In the genomic region with DNA sequence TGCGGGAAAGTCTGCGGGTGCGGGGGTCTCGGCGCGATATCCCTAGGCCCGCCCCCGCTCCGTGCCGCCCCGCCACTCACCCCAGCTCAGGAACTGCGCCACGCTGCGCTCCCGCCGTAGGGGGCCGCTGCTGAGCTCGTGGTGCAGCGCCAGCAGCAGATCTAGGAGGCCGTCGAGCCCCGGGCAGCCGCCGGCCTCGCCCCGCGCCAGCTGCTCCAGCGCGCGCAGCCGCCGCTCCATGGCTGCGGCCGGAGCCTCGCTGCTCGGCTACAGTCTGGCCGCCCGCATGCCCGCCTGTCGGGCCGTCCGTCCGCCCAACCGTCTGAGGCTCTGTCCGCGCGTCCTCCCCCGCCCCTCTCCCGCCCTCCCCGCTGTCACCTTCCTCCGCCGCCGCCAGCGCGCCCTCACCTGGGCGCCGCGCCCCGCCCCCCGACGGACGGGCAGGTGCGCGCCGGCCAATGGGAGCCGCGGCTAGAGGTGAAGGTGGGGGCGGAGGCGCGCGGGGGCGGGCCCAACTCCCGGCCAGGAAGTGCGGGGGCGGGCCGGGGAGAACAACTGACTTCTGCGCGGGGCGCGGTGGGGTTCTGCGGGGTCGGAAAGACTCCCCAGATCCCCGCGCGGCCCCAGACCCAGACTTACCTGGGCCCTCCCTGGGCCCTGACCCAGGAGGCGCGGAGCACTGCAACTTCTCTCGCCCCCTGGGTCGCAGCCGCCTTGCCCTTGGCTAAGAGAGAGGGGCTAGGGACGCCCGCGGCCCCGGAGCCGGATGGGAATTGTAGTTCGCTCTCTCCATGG, we compare ENCODE assay signal across 7 cellular contexts. TPM values are rescaled to one million over a fixed set of nuclear protein-coding genes. Genes with fewer than 3 reads are reported as not detected.
A peak's percentile ranks its signal among the peaks of the same experiment; 100 is the strongest.
DNase-seq lines count a peak whose midpoint lies in the region; ATAC-seq, FAIRE-seq and TF ChIP-seq lines count a peak whose summit lies in the region.

A gene with protein sequence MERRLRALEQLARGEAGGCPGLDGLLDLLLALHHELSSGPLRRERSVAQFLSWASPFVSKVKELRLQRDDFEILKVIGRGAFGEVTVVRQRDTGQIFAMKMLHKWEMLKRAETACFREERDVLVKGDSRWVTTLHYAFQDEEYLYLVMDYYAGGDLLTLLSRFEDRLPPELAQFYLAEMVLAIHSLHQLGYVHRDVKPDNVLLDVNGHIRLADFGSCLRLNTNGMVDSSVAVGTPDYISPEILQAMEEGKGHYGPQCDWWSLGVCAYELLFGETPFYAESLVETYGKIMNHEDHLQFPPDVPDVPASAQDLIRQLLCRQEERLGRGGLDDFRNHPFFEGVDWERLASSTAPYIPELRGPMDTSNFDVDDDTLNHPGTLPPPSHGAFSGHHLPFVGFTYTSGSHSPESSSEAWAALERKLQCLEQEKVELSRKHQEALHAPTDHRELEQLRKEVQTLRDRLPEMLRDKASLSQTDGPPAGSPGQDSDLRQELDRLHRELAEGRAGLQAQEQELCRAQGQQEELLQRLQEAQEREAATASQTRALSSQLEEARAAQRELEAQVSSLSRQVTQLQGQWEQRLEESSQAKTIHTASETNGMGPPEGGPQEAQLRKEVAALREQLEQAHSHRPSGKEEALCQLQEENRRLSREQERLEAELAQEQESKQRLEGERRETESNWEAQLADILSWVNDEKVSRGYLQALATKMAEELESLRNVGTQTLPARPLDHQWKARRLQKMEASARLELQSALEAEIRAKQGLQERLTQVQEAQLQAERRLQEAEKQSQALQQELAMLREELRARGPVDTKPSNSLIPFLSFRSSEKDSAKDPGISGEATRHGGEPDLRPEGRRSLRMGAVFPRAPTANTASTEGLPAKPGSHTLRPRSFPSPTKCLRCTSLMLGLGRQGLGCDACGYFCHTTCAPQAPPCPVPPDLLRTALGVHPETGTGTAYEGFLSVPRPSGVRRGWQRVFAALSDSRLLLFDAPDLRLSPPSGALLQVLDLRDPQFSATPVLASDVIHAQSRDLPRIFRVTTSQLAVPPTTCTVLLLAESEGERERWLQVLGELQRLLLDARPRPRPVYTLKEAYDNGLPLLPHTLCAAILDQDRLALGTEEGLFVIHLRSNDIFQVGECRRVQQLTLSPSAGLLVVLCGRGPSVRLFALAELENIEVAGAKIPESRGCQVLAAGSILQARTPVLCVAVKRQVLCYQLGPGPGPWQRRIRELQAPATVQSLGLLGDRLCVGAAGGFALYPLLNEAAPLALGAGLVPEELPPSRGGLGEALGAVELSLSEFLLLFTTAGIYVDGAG (N-terminal part only) (minus strand): TSS at position 324 of the 795 bp plus-strand sequence. CDS start 84 bp downstream, at position 240.

- 2% methylated on average over 96 of the region's 96 CpGs for WGBS in right cardiac atrium

- ATAC-seq in right cardiac atrium, result peak; percentile 47 to 54

- H3K79me2 ChIP-seq in astrocyte (ENCODE audit: insufficient read depth, low read length), result no peaks in the 10 kb centered on the region

- H3K4me1 Mint-ChIP-seq in astrocyte (ENCODE audit: low read depth, unreplicated experiment), result peaks cover 5% of the 10 kb centered on the region

- peaks cover 5% of the 10 kb centered on the region for H3K4me1 ChIP-seq in astrocyte (ENCODE audit: insufficient read depth, low read length)
- peaks cover 8% of the 10 kb centered on the region for H3K4me1 ChIP-seq in right cardiac atrium (ENCODE audit: control insufficient read depth, insufficient read depth, low read length)

- FAIRE-seq in astrocyte (lab: Jason Lieb, UNC), result no peak

- DNase-seq in NCI-H1105 (lab: John Stamatoyannopoulos, UW), result peak; percentile 91
- DNase-seq in SW480 (ENCODE audit: low spot score), result peak; percentile 85
- DNase-seq in astrocyte (ENCODE audit: low read depth), result no peak
- DNase-seq in right cardiac atrium, result peak; percentile 69 to 88 (median 87)
- no peak for DNase-seq in skeletal muscle cell (ENCODE audit: low read depth)
- DNase-seq in HK-2 (ENCODE audit: unreplicated experiment), result no peak

- intact Hi-C loops in right cardiac atrium (cut with DNase I), result loop anchor here (2.0 to 10.0 kb wide), 3 partner anchors 48 to 270 kb away; partner anchors contain the start of genes TM7SF2 (in 1 of the 4) and ZNHIT2 (in 1 of the 4)

- peak within 1 kb of the TSS; percentile 57 for H3K4me2 ChIP-seq in astrocyte (ENCODE audit: low read length)

- no peaks in the 10 kb centered on the region for H4K20me1 ChIP-seq in astrocyte (ENCODE audit: insufficient read depth, low read length)

- H3K27me3 ChIP-seq in astrocyte (ENCODE audit: insufficient read depth, low read length) (no peaks in the 10 kb centered on the region), right cardiac atrium (ENCODE audit: control insufficient read depth, insufficient read depth) (no peaks in the 10 kb centered on the region)

- no peaks in the 10 kb centered on the region for H3K36me3 Mint-ChIP-seq in astrocyte (ENCODE audit: low read depth, unreplicated experiment)

- H3K4me3 Mint-ChIP-seq in astrocyte (ENCODE audit: unreplicated experiment), result peak within 1 kb of the TSS; percentile 84

- no peaks in the 10 kb centered on the region for H3K9me3 Mint-ChIP-seq in astrocyte (ENCODE audit: unreplicated experiment)

- H3K9me3 ChIP-seq in astrocyte (ENCODE audit: insufficient read depth, low read depth, low read length) (no peaks in the 10 kb centered on the region), right cardiac atrium (ENCODE audit: control insufficient read depth, low read length) (no peaks in the 10 kb centered on the region)

- H3K4me3 ChIP-seq in GM12875 (ENCODE audit: low read depth, low read length) (peak within 1 kb of the TSS; percentile 45), astrocyte (ENCODE audit: insufficient read depth, low read depth, low read length) (no peak within 1 kb of the TSS), right cardiac atrium (ENCODE audit: low read length) (peak within 1 kb of the TSS; percentile 42), skeletal muscle cell (ENCODE audit: low read depth, low read length) (peak within 1 kb of the TSS; percentile 27)

- no peak within 1 kb of the TSS for H3K9ac ChIP-seq in astrocyte (ENCODE audit: low read length)

- H3K27ac Mint-ChIP-seq in astrocyte (ENCODE audit: unreplicated experiment), result peak within 1 kb of the TSS; percentile 88

- TF ChIP-seq CTCF in GM12875 (IDR thresholded peaks at IDR 0.05; ENCODE audit: borderline replicate concordance, insufficient read depth, low read depth, low read length) (peak; percentile 84), astrocyte (IDR thresholded peaks at IDR 0.05; ENCODE audit: insufficient read depth, low read depth, low read length) (peak; percentile 11)

- H3K27ac ChIP-seq in astrocyte (ENCODE audit: low read depth, low read length) (no peak within 1 kb of the TSS), right cardiac atrium (ENCODE audit: low read length) (no peak within 1 kb of the TSS)

- H3K36me3 ChIP-seq in astrocyte (ENCODE audit: insufficient read depth, low read length), result no peaks in the 10 kb centered on the region

- H3K27me3 Mint-ChIP-seq in astrocyte (ENCODE audit: low read depth, unreplicated experiment), result peaks cover 2% of the 10 kb centered on the region

- no peak within 1 kb of the TSS for H2AFZ ChIP-seq in astrocyte (ENCODE audit: low read depth, low read length)

RNA-seq across cellular contexts. Expression of the gene that starts here (rescaled TPM):
- total RNA-seq in astrocyte, result 2.0 and 4.6 TPM in 2 replicates
- total RNA-seq in right cardiac atrium, result 1 to 10 TPM in 1 of 4 donors, under 1 TPM in 3; 0.39 to 2.3 (median 0.78) TPM
- polyA plus RNA-seq in right cardiac atrium, result 0.36 TPM

Comparison
In these comparisons a context has a peak if more than half of its experiments do, and no peak if none do; other contexts are left out.
1. DNase-seq: peak in NCI-H1105 (single experiment), SW480 (single experiment) and right cardiac atrium (3 of 3); none in astrocyte (single experiment), skeletal muscle cell (single experiment) and HK-2 (single experiment).